ENCODE assay signal across 1 cellular context in the genomic region with DNA sequence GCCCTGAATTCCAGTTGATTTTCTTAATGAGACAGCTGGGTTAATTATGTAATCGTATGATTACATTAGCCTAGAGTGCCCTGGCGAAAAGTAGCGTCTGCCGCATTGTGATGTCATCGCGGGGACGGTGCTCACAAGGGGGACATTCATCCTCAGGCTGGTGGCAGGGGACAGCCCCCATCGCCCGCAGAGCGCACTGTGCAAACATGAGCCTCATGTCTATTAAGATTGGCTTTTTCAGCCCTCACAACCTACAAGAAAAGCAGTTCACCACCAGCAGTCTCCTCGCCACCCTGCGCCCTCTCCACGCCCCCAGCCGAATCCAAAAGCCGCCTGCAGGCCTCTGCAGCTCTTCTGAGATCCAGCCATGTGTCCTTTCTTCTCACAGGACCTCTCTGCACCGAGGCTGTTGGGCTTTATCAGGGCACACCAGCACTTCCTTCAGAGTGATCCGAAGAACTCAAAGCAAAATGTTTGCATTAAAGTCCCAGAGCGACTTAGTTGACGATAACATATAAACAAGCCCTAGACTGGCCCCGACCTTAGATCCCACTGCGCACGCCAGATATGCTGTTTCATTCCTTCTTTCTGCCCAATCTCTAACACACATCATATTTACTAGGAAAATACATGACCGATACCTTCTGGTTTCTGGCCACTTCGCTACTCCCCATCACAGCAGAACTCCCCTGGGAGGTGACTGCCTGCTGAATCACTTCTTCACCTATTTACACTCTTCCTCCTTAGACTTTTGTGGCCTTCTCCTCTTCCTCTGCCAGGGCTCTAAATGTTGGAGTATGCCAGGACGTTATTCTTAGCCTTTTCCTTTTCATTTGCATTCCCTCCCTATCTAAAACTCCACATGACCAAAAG.
TF ChIP-seq lines count a peak whose summit lies in the region.

No MANE protein-coding gene starts in this region.

TF ChIP-seq in K562, 482 proteins besides CTCF, POLR2A, EP300 and RAD21 (continued from another document and continues in another):
- TF ChIP-seq, protein P1, sequence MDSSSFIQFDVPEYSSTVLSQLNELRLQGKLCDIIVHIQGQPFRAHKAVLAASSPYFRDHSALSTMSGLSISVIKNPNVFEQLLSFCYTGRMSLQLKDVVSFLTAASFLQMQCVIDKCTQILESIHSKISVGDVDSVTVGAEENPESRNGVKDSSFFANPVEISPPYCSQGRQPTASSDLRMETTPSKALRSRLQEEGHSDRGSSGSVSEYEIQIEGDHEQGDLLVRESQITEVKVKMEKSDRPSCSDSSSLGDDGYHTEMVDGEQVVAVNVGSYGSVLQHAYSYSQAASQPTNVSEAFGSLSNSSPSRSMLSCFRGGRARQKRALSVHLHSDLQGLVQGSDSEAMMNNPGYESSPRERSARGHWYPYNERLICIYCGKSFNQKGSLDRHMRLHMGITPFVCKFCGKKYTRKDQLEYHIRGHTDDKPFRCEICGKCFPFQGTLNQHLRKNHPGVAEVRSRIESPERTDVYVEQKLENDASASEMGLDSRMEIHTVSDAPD (CRISPR knock-in tag; IDR thresholded peaks at IDR 0.05) = no peak
- TF ChIP-seq TBL1XR1 (IDR thresholded peaks at IDR 0.05; ENCODE audit: low read length in 2 of 2) = peak; percentile 89 to 96
- TF ChIP-seq ZNF175 (CRISPR knock-in tag; IDR thresholded peaks at IDR 0.05; ENCODE audit: low read depth) = no peak
- no peak for TF ChIP-seq ZNF41 (CRISPR knock-in tag; conservative IDR thresholded peaks at IDR 0.05)
- TF ChIP-seq MTA2 (IDR thresholded peaks at IDR 0.05; ENCODE audit: low read depth) = peak; percentile 86
- TF ChIP-seq, protein P2, sequence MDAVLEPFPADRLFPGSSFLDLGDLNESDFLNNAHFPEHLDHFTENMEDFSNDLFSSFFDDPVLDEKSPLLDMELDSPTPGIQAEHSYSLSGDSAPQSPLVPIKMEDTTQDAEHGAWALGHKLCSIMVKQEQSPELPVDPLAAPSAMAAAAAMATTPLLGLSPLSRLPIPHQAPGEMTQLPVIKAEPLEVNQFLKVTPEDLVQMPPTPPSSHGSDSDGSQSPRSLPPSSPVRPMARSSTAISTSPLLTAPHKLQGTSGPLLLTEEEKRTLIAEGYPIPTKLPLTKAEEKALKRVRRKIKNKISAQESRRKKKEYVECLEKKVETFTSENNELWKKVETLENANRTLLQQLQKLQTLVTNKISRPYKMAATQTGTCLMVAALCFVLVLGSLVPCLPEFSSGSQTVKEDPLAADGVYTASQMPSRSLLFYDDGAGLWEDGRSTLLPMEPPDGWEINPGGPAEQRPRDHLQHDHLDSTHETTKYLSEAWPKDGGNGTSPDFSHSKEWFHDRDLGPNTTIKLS (IDR thresholded peaks at IDR 0.05; ENCODE audit: borderline replicate concordance, low read depth) = peak; percentile 59
- no peak for TF ChIP-seq COPS2 (conservative IDR thresholded peaks at IDR 0.05)
- TF ChIP-seq, protein P3, sequence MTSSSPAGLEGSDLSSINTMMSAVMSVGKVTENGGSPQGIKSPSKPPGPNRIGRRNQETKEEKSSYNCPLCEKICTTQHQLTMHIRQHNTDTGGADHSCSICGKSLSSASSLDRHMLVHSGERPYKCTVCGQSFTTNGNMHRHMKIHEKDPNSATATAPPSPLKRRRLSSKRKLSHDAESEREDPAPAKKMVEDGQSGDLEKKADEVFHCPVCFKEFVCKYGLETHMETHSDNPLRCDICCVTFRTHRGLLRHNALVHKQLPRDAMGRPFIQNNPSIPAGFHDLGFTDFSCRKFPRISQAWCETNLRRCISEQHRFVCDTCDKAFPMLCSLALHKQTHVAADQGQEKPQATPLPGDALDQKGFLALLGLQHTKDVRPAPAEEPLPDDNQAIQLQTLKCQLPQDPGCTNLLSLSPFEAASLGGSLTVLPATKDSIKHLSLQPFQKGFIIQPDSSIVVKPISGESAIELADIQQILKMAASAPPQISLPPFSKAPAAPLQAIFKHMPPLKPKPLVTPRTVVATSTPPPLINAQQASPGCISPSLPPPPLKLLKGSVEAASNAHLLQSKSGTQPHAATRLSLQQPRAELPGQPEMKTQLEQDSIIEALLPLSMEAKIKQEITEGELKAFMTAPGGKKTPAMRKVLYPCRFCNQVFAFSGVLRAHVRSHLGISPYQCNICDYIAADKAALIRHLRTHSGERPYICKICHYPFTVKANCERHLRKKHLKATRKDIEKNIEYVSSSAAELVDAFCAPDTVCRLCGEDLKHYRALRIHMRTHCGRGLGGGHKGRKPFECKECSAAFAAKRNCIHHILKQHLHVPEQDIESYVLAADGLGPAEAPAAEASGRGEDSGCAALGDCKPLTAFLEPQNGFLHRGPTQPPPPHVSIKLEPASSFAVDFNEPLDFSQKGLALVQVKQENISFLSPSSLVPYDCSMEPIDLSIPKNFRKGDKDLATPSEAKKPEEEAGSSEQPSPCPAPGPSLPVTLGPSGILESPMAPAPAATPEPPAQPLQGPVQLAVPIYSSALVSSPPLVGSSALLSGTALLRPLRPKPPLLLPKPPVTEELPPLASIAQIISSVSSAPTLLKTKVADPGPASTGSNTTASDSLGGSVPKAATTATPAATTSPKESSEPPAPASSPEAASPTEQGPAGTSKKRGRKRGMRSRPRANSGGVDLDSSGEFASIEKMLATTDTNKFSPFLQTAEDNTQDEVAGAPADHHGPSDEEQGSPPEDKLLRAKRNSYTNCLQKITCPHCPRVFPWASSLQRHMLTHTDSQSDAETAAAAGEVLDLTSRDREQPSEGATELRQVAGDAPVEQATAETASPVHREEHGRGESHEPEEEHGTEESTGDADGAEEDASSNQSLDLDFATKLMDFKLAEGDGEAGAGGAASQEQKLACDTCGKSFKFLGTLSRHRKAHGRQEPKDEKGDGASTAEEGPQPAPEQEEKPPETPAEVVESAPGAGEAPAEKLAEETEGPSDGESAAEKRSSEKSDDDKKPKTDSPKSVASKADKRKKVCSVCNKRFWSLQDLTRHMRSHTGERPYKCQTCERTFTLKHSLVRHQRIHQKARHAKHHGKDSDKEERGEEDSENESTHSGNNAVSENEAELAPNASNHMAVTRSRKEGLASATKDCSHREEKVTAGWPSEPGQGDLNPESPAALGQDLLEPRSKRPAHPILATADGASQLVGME (CRISPR knock-in tag; IDR thresholded peaks at IDR 0.05) = 0 out of 2 replicates have a peak, but pooled peaks have one; percentile 70
- no peak for TF ChIP-seq JUNB (CRISPR knock-in tag; conservative IDR thresholded peaks at IDR 0.05)
- TF ChIP-seq, protein P4, sequence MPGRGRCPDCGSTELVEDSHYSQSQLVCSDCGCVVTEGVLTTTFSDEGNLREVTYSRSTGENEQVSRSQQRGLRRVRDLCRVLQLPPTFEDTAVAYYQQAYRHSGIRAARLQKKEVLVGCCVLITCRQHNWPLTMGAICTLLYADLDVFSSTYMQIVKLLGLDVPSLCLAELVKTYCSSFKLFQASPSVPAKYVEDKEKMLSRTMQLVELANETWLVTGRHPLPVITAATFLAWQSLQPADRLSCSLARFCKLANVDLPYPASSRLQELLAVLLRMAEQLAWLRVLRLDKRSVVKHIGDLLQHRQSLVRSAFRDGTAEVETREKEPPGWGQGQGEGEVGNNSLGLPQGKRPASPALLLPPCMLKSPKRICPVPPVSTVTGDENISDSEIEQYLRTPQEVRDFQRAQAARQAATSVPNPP (IDR thresholded peaks at IDR 0.05; ENCODE audit: borderline replicate concordance, insufficient read depth, insufficient read length) = no peak
- TF ChIP-seq ZNF79 (CRISPR knock-in tag; IDR thresholded peaks at IDR 0.05; ENCODE audit: low read depth) = no peak
- no peak for TF ChIP-seq NFYB (IDR thresholded peaks at IDR 0.05; ENCODE audit: extremely low read depth, insufficient read length)
- no peak for TF ChIP-seq ERF (CRISPR knock-in tag; IDR thresholded peaks at IDR 0.05)
- TF ChIP-seq RFX7 (CRISPR knock-in tag; IDR thresholded peaks at IDR 0.05) = no peak
- no peak for TF ChIP-seq SIRT6 (IDR thresholded peaks at IDR 0.05; ENCODE audit: low read depth, low read length)
- TF ChIP-seq, protein P5, sequence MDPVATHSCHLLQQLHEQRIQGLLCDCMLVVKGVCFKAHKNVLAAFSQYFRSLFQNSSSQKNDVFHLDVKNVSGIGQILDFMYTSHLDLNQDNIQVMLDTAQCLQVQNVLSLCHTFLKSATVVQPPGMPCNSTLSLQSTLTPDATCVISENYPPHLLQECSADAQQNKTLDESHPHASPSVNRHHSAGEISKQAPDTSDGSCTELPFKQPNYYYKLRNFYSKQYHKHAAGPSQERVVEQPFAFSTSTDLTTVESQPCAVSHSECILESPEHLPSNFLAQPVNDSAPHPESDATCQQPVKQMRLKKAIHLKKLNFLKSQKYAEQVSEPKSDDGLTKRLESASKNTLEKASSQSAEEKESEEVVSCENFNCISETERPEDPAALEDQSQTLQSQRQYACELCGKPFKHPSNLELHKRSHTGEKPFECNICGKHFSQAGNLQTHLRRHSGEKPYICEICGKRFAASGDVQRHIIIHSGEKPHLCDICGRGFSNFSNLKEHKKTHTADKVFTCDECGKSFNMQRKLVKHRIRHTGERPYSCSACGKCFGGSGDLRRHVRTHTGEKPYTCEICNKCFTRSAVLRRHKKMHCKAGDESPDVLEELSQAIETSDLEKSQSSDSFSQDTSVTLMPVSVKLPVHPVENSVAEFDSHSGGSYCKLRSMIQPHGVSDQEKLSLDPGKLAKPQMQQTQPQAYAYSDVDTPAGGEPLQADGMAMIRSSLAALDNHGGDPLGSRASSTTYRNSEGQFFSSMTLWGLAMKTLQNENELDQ (CRISPR knock-in tag; IDR thresholded peaks at IDR 0.05; ENCODE audit: borderline replicate concordance) = no peak
- TF ChIP-seq ZNF584 (CRISPR knock-in tag; IDR thresholded peaks at IDR 0.05; ENCODE audit: low read depth) = no peak
- 0 out of 2 replicates have a peak, but pooled peaks have one; percentile 45 for TF ChIP-seq ZNF583 (CRISPR knock-in tag; IDR thresholded peaks at IDR 0.05)
- no peak for TF ChIP-seq ZNF253 (CRISPR knock-in tag; conservative IDR thresholded peaks at IDR 0.05)
- peak; percentile 89; the same call in 1 of the 2 replicates for TF ChIP-seq ETV5 (CRISPR knock-in tag; IDR thresholded peaks at IDR 0.05; ENCODE audit: low read depth)
- TF ChIP-seq CEBPG (CRISPR knock-in tag; IDR thresholded peaks at IDR 0.05) = no peak; the same call in 1 of the 2 replicates
- TF ChIP-seq CEBPG (tag; conservative IDR thresholded peaks at IDR 0.05 in 1 of 2, IDR thresholded peaks at IDR 0.05 in 1 of 2) = 0 out of 4 replicates have a peak, but pooled peaks of 1 of the 2 experiments have one; percentile 10
- TF ChIP-seq POLR2AphosphoS5 (IDR thresholded peaks at IDR 0.05; ENCODE audit: control insufficient read depth, insufficient read depth, low read depth, low read length) = peak; percentile 90
- TF ChIP-seq, protein P6, sequence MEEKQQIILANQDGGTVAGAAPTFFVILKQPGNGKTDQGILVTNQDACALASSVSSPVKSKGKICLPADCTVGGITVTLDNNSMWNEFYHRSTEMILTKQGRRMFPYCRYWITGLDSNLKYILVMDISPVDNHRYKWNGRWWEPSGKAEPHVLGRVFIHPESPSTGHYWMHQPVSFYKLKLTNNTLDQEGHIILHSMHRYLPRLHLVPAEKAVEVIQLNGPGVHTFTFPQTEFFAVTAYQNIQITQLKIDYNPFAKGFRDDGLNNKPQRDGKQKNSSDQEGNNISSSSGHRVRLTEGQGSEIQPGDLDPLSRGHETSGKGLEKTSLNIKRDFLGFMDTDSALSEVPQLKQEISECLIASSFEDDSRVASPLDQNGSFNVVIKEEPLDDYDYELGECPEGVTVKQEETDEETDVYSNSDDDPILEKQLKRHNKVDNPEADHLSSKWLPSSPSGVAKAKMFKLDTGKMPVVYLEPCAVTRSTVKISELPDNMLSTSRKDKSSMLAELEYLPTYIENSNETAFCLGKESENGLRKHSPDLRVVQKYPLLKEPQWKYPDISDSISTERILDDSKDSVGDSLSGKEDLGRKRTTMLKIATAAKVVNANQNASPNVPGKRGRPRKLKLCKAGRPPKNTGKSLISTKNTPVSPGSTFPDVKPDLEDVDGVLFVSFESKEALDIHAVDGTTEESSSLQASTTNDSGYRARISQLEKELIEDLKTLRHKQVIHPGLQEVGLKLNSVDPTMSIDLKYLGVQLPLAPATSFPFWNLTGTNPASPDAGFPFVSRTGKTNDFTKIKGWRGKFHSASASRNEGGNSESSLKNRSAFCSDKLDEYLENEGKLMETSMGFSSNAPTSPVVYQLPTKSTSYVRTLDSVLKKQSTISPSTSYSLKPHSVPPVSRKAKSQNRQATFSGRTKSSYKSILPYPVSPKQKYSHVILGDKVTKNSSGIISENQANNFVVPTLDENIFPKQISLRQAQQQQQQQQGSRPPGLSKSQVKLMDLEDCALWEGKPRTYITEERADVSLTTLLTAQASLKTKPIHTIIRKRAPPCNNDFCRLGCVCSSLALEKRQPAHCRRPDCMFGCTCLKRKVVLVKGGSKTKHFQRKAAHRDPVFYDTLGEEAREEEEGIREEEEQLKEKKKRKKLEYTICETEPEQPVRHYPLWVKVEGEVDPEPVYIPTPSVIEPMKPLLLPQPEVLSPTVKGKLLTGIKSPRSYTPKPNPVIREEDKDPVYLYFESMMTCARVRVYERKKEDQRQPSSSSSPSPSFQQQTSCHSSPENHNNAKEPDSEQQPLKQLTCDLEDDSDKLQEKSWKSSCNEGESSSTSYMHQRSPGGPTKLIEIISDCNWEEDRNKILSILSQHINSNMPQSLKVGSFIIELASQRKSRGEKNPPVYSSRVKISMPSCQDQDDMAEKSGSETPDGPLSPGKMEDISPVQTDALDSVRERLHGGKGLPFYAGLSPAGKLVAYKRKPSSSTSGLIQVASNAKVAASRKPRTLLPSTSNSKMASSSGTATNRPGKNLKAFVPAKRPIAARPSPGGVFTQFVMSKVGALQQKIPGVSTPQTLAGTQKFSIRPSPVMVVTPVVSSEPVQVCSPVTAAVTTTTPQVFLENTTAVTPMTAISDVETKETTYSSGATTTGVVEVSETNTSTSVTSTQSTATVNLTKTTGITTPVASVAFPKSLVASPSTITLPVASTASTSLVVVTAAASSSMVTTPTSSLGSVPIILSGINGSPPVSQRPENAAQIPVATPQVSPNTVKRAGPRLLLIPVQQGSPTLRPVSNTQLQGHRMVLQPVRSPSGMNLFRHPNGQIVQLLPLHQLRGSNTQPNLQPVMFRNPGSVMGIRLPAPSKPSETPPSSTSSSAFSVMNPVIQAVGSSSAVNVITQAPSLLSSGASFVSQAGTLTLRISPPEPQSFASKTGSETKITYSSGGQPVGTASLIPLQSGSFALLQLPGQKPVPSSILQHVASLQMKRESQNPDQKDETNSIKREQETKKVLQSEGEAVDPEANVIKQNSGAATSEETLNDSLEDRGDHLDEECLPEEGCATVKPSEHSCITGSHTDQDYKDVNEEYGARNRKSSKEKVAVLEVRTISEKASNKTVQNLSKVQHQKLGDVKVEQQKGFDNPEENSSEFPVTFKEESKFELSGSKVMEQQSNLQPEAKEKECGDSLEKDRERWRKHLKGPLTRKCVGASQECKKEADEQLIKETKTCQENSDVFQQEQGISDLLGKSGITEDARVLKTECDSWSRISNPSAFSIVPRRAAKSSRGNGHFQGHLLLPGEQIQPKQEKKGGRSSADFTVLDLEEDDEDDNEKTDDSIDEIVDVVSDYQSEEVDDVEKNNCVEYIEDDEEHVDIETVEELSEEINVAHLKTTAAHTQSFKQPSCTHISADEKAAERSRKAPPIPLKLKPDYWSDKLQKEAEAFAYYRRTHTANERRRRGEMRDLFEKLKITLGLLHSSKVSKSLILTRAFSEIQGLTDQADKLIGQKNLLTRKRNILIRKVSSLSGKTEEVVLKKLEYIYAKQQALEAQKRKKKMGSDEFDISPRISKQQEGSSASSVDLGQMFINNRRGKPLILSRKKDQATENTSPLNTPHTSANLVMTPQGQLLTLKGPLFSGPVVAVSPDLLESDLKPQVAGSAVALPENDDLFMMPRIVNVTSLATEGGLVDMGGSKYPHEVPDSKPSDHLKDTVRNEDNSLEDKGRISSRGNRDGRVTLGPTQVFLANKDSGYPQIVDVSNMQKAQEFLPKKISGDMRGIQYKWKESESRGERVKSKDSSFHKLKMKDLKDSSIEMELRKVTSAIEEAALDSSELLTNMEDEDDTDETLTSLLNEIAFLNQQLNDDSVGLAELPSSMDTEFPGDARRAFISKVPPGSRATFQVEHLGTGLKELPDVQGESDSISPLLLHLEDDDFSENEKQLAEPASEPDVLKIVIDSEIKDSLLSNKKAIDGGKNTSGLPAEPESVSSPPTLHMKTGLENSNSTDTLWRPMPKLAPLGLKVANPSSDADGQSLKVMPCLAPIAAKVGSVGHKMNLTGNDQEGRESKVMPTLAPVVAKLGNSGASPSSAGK (IDR thresholded peaks at IDR 0.05) = peak; percentile 85; the same call in 1 of the 2 replicates
